15 cellular contexts compared by ENCODE assay signal in genomic region chr7:113314594-113314993, GRCh38.
A peak's percentile ranks its signal among the peaks of the same experiment; 100 is the strongest.
DNase-seq lines count a peak whose midpoint lies in the region; ATAC-seq and FAIRE-seq lines count a peak whose summit lies in the region.
"Had no signal": no experiment of that assay in that cellular context is flagged by ENCODE, and none has a peak within 500 bp of the region (broad histone marks: within the 10 kb centered on the region; RNA-seq: fewer than 3 reads in every experiment).

No MANE protein-coding gene starts in this region.

- H3K4me1 ChIP-seq in subcutaneous abdominal adipose tissue (ENCODE audit: control insufficient read depth in 5 of 5, insufficient read depth in 5 of 5, low read length in 5 of 5), result peaks cover 0 to 22% (median 4%) of the 10 kb centered on the region in 5 donors
- H3K4me1 ChIP-seq: BLaER1 treated with 17β-estradiol and CSF1 and Interleukin-3, amounts not matched to agents 10 nM and 100 nM had no signal

- H3K4me3 ChIP-seq in subcutaneous abdominal adipose tissue (ENCODE audit: low read depth in 1 of 5, low read length in 5 of 5), result no peak overlapping the region
- H3K4me3 ChIP-seq: BLaER1 treated with 17β-estradiol and CSF1 and Interleukin-3, amounts not matched to agents 10 nM and 100 nM; GM12878; GM23338 had no signal

- H3K9ac ChIP-seq in subcutaneous abdominal adipose tissue (ENCODE audit: low read length in 5 of 5), result no peak overlapping the region
- H3K9ac ChIP-seq: BLaER1 treated with 17β-estradiol and CSF1 and Interleukin-3, amounts not matched to agents 10 nM and 100 nM had no signal

- POLR2A ChIA-PET in activated CD8-positive, alpha-beta T cell treated with anti-CD3 and anti-CD28 coated beads, Interleukin-2, amount 10 ng/mL, durations not matched to agents 7 days and 5 days (lab: Charles Lee), result no interaction called here

- H3K36me3 Mint-ChIP-seq in activated CD8-positive, alpha-beta T cell treated with anti-CD3 and anti-CD28 coated beads, Interleukin-2, amount 10 ng/mL, durations not matched to agents 7 days and 5 days (ENCODE audit: low read depth), result no peaks in the 10 kb centered on the region
- H3K36me3 Mint-ChIP-seq: CD4-positive, CD25-positive, alpha-beta regulatory T cell had no signal

- CTCF ChIA-PET in activated CD8-positive, alpha-beta T cell treated with anti-CD3 and anti-CD28 coated beads, Interleukin-2, amount 10 ng/mL, durations not matched to agents 7 days and 5 days (lab: Charles Lee), result no interaction called here

- FAIRE-seq in endometrium (lab: Jason Lieb, UNC), result peak; percentile 15
- FAIRE-seq: GM12878 had no signal

- no peaks in the 10 kb centered on the region for H3K9me3 ChIP-seq in subcutaneous abdominal adipose tissue (ENCODE audit: control insufficient read depth in 5 of 5, low read length in 5 of 5)
- H3K9me3 ChIP-seq: BLaER1 treated with 17β-estradiol and CSF1 and Interleukin-3, amounts not matched to agents 10 nM and 100 nM had no signal

- H3K36me3 ChIP-seq in subcutaneous abdominal adipose tissue (ENCODE audit: control insufficient read depth in 5 of 5, insufficient read depth in 5 of 5, low read length in 5 of 5), result no peaks in the 10 kb centered on the region
- H3K36me3 ChIP-seq: BLaER1 treated with 17β-estradiol and CSF1 and Interleukin-3, amounts not matched to agents 10 nM and 100 nM had no signal

- no peak overlapping the region for H3K27ac Mint-ChIP-seq in activated CD8-positive, alpha-beta T cell treated with anti-CD3 and anti-CD28 coated beads, Interleukin-2, amount 10 ng/mL, durations not matched to agents 7 days and 5 days
- H3K27ac Mint-ChIP-seq: CD4-positive, CD25-positive, alpha-beta regulatory T cell; GM23338 had no signal

- H3K27me3 ChIP-seq in subcutaneous abdominal adipose tissue (ENCODE audit: control insufficient read depth in 5 of 5, insufficient read depth in 4 of 5, low read length in 5 of 5), result no peaks in the 10 kb centered on the region
- H3K27me3 ChIP-seq: BLaER1 treated with 17β-estradiol and CSF1 and Interleukin-3, amounts not matched to agents 10 nM and 100 nM had no signal

- H3K9me3 Mint-ChIP-seq in activated CD8-positive, alpha-beta T cell treated with anti-CD3 and anti-CD28 coated beads, Interleukin-2, amount 10 ng/mL, durations not matched to agents 7 days and 5 days (ENCODE audit: insufficient read depth), result no peaks in the 10 kb centered on the region
- H3K9me3 Mint-ChIP-seq: GM23338 had no signal

- DNase-seq in NCI-H2081 (lab: John Stamatoyannopoulos, UW) (peak; percentile 6 to 33), NCI-H2081 treated with DMSO at 0.1 percent for 48 hours (lab: John Stamatoyannopoulos, UW) (no peak), OCI-M1 (lab: John Stamatoyannopoulos, UW) (peak; percentile 46), DMS79 treated with DMSO at 0.1 percent for 48 hours (lab: John Stamatoyannopoulos, UW) (no peak)
- DNase-seq in activated CD8-positive, alpha-beta T cell treated with anti-CD3 and anti-CD28 coated beads, Interleukin-2, amount 10 ng/mL, durations not matched to agents 7 days and 5 days, result no peak
- DNase-seq: ACHN; CD4-positive, CD25-positive, alpha-beta regulatory T cell; DMS 273 treated with DMSO at 0.1 percent for 48 hours; H7 had no signal

- H3K27me3 Mint-ChIP-seq in activated CD8-positive, alpha-beta T cell treated with anti-CD3 and anti-CD28 coated beads, Interleukin-2, amount 10 ng/mL, durations not matched to agents 7 days and 5 days (ENCODE audit: low read depth), result no peaks in the 10 kb centered on the region
- H3K27me3 Mint-ChIP-seq: CD4-positive, CD25-positive, alpha-beta regulatory T cell had no signal

- peak overlapping the region; percentile 15 for H3K27ac ChIP-seq in subcutaneous abdominal adipose tissue (ENCODE audit: low read depth, low read length)
- H3K27ac ChIP-seq: BLaER1 treated with 17β-estradiol and CSF1 and Interleukin-3, amounts not matched to agents 10 nM and 100 nM had no signal

- H3K4me3 Mint-ChIP-seq in activated CD8-positive, alpha-beta T cell treated with anti-CD3 and anti-CD28 coated beads, Interleukin-2, amount 10 ng/mL, durations not matched to agents 7 days and 5 days, result no peak overlapping the region
- H3K4me3 Mint-ChIP-seq: CD4-positive, CD25-positive, alpha-beta regulatory T cell; GM23338 had no signal

- ATAC-seq in activated CD8-positive, alpha-beta T cell treated with anti-CD3 and anti-CD28 coated beads, Interleukin-2, amount 10 ng/mL, durations not matched to agents 7 days and 5 days, result no peak
- ATAC-seq in HG03520 (IDR thresholded peaks at IDR 0.05; ENCODE audit: unreplicated experiment), result no peak
- ATAC-seq: GM12878, GM23338 had no signal

- no peaks in the 10 kb centered on the region for H3K4me1 Mint-ChIP-seq in activated CD8-positive, alpha-beta T cell treated with anti-CD3 and anti-CD28 coated beads, Interleukin-2, amount 10 ng/mL, durations not matched to agents 7 days and 5 days (ENCODE audit: low read depth)
- H3K4me1 Mint-ChIP-seq: CD4-positive, CD25-positive, alpha-beta regulatory T cell; GM23338 had no signal

Comparison
In these comparisons a context has a peak if more than half of its experiments do, and no peak if none do; other contexts are left out.
1. DNase-seq: peak in NCI-H2081 (2 of 2) and OCI-M1 (single experiment); none in NCI-H2081 treated with DMSO at 0.1 percent for 48 hours (single experiment), activated CD8-positive, alpha-beta T cell treated with anti-CD3 and anti-CD28 coated beads, Interleukin-2, amount 10 ng/mL, durations not matched to agents 7 days and 5 days (single experiment) and DMS79 treated with DMSO at 0.1 percent for 48 hours (single experiment).